ENCODE assay signal across 21 cellular contexts in genomic region chr7:134058980-134059379, GRCh38.
A peak's percentile ranks its signal among the peaks of the same experiment; 100 is the strongest.
DNase-seq lines count a peak whose midpoint lies in the region; ATAC-seq, FAIRE-seq and TF ChIP-seq lines count a peak whose summit lies in the region.
"Had no signal": no experiment of that assay in that cellular context is flagged by ENCODE, and none has a peak within 500 bp of the region (broad histone marks: within the 10 kb centered on the region; RNA-seq: fewer than 3 reads in every experiment).

No MANE protein-coding gene starts in this region.

- no peaks in the 10 kb centered on the region for H3K4me1 Mint-ChIP-seq in nephron progenitor cell
- H3K4me1 Mint-ChIP-seq in activated naive CD8-positive, alpha-beta T cell treated with anti-CD3 and anti-CD28 coated beads, Interleukin-2, amount 50 U/mL, for 24 hours = no peaks in the 10 kb centered on the region
- H3K4me1 Mint-ChIP-seq in naive thymus-derived CD8-positive, alpha-beta T cell = peaks cover 0 to 5% (median 0%) of the 10 kb centered on the region in 4 donors

- H3K36me3 ChIP-seq in H7 (replicated peaks; ENCODE audit: control insufficient read depth, insufficient read depth, low read length) = no peaks in the 10 kb centered on the region

- TF ChIP-seq POLR2A in NB4 (IDR thresholded peaks at IDR 0.05; ENCODE audit: extremely low read depth, insufficient read length) = no peak

- H3K27ac Mint-ChIP-seq in nephron progenitor cell = no peak overlapping the region
- H3K27ac Mint-ChIP-seq in activated naive CD8-positive, alpha-beta T cell treated with anti-CD3 and anti-CD28 coated beads, Interleukin-2, amount 50 U/mL, for 24 hours = no peak overlapping the region
- no peak overlapping the region for H3K27ac Mint-ChIP-seq in naive thymus-derived CD8-positive, alpha-beta T cell
- H3K27ac Mint-ChIP-seq: activated T-helper 2 cell treated with anti-CD3 and anti-CD28 coated beads, Interferon-gamma antibody, Interleukin-2, Interleukin-4, amounts not matched to agents 10 μg/mL and 5 μg/mL and 100 μg/mL, durations not matched to agents 14 hours and 24 hours and 36 hours; T-helper 1 cell treated with Interleukin-12 subunit alpha and Interleukin-12 subunit beta and Interleukin-4 antibody, amounts not matched to agents 30 μg/mL and 1 μg/mL, for 36 hours had no signal

- POLR2A ChIA-PET in naive thymus-derived CD8-positive, alpha-beta T cell (lab: Charles Lee) = no interaction called here

- H3K9me3 Mint-ChIP-seq in nephron progenitor cell = no peaks in the 10 kb centered on the region
- no peaks in the 10 kb centered on the region for H3K9me3 Mint-ChIP-seq in activated naive CD8-positive, alpha-beta T cell treated with anti-CD3 and anti-CD28 coated beads, Interleukin-2, amount 50 U/mL, for 24 hours
- no peaks in the 10 kb centered on the region for H3K9me3 Mint-ChIP-seq in naive thymus-derived CD8-positive, alpha-beta T cell
- H3K9me3 Mint-ChIP-seq: activated T-helper 2 cell treated with anti-CD3 and anti-CD28 coated beads, Interferon-gamma antibody, Interleukin-2, Interleukin-4, amounts not matched to agents 10 μg/mL and 5 μg/mL and 100 μg/mL, durations not matched to agents 14 hours and 24 hours and 36 hours; T-helper 1 cell treated with Interleukin-12 subunit alpha and Interleukin-12 subunit beta and Interleukin-4 antibody, amounts not matched to agents 30 μg/mL and 1 μg/mL, for 36 hours had no signal

- no peak overlapping the region for H3K4me3 Mint-ChIP-seq in nephron progenitor cell
- no peak overlapping the region for H3K4me3 Mint-ChIP-seq in activated naive CD8-positive, alpha-beta T cell treated with anti-CD3 and anti-CD28 coated beads, Interleukin-2, amount 50 U/mL, for 24 hours
- H3K4me3 Mint-ChIP-seq in naive thymus-derived CD8-positive, alpha-beta T cell = no peak overlapping the region
- H3K4me3 Mint-ChIP-seq: T-helper 1 cell treated with Interleukin-12 subunit alpha and Interleukin-12 subunit beta and Interleukin-4 antibody, amounts not matched to agents 30 μg/mL and 1 μg/mL, for 36 hours had no signal

- H3K27me3 ChIP-seq in H7 (ENCODE audit: control insufficient read depth, insufficient read depth, low read length) = no peaks in the 10 kb centered on the region
- H3K27me3 ChIP-seq: sigmoid colon had no signal

- H3K4me3 ChIP-seq in H7 (ENCODE audit: insufficient read depth, low read depth, low read length) (no peak overlapping the region), NB4 (ENCODE audit: low read depth, low read length) (no peak overlapping the region), choroid plexus epithelial cell (ENCODE audit: low read depth, low read length) (no peak overlapping the region)
- H3K4me3 ChIP-seq: sigmoid colon had no signal

- H3K36me3 Mint-ChIP-seq in nephron progenitor cell (ENCODE audit: low read depth) = no peaks in the 10 kb centered on the region
- H3K36me3 Mint-ChIP-seq in activated naive CD8-positive, alpha-beta T cell treated with anti-CD3 and anti-CD28 coated beads, Interleukin-2, amount 50 U/mL, for 24 hours (ENCODE audit: low read depth) = peaks cover 14% of the 10 kb centered on the region
- peaks cover 6 to 47% (median 32%) of the 10 kb centered on the region in 3 donors for H3K36me3 Mint-ChIP-seq in naive thymus-derived CD8-positive, alpha-beta T cell

- no peak for TF ChIP-seq CTCF in NB4 (IDR thresholded peaks at IDR 0.05; ENCODE audit: low read depth, low read length)
- TF ChIP-seq CTCF in choroid plexus epithelial cell (conservative IDR thresholded peaks at IDR 0.05; ENCODE audit: low read depth, low read length) = no peak
- no peak for TF ChIP-seq CTCF in nephron progenitor cell (IDR thresholded peaks at IDR 0.05)

- FAIRE-seq in RCC 7860 (lab: Jason Lieb, UNC) = no peak

- no peaks in the 10 kb centered on the region for H3K27me3 Mint-ChIP-seq in nephron progenitor cell (ENCODE audit: low read depth, poor library complexity)
- H3K27me3 Mint-ChIP-seq in activated naive CD8-positive, alpha-beta T cell treated with anti-CD3 and anti-CD28 coated beads, Interleukin-2, amount 50 U/mL, for 24 hours = no peaks in the 10 kb centered on the region
- no peaks in the 10 kb centered on the region for H3K27me3 Mint-ChIP-seq in naive thymus-derived CD8-positive, alpha-beta T cell

- ATAC-seq in activated naive CD8-positive, alpha-beta T cell treated with anti-CD3 and anti-CD28 coated beads, Interleukin-2, amount 50 U/mL, for 24 hours = no peak
- ATAC-seq in naive thymus-derived CD8-positive, alpha-beta T cell = no peak
- ATAC-seq: left cardiac atrium, Right ventricle myocardium inferior had no signal

- DNase-seq in H7 (peak; percentile 19), NB4 (ENCODE audit: low read depth) (peak; percentile 12), choroid plexus epithelial cell (ENCODE audit: low read depth) (peak; percentile 18), nephron progenitor cell (peak; percentile 5), RCC 7860 (ENCODE audit: low spot score) (no peak)
- DNase-seq in activated naive CD8-positive, alpha-beta T cell treated with anti-CD3 and anti-CD28 coated beads, Interleukin-2, amount 50 U/mL, for 24 hours = no peak
- no peak for DNase-seq in naive thymus-derived CD8-positive, alpha-beta T cell
- DNase-seq: activated CD4-positive, CD25-positive, alpha-beta regulatory T cell; caudate nucleus; effector CD4-positive, alpha-beta T cell; GF-D8; hippocampal formation; KG1; left cardiac atrium; NCI-H1436 treated with DMSO at 0.1 percent for 48 hours; occipital lobe; sigmoid colon; stimulated activated CD4-positive, alpha-beta T cell treated with anti-CD3 and anti-CD28 coated beads, Interleukin-2, amount 100 ng/mL, for 24 hours had no signal

Comparison
In these comparisons a context has a peak if more than half of its experiments do, and no peak if none do; other contexts are left out.
1. DNase-seq: peak in H7 (single experiment), NB4 (single experiment), choroid plexus epithelial cell (single experiment) and nephron progenitor cell (single experiment); none in RCC 7860 (single experiment), activated naive CD8-positive, alpha-beta T cell treated with anti-CD3 and anti-CD28 coated beads, Interleukin-2, amount 50 U/mL, for 24 hours (single experiment) and naive thymus-derived CD8-positive, alpha-beta T cell (0 of 10).